In genomic region chr1:157961805-157962762, GRCh38 we compare ENCODE assay signal across 9 cellular contexts. TPM values are rescaled to one million over a fixed set of nuclear protein-coding genes. Genes with fewer than 3 reads are reported as not detected.
A peak's percentile ranks its signal among the peaks of the same experiment; 100 is the strongest.
DNase-seq lines count a peak whose midpoint lies in the region; ATAC-seq and TF ChIP-seq lines count a peak whose summit lies in the region.
"Had no signal": no experiment of that assay in that cellular context is flagged by ENCODE, and none has a peak within 500 bp of the region (broad histone marks: within the 10 kb centered on the region; RNA-seq: fewer than 3 reads in every experiment).

No MANE protein-coding gene starts in this region.

- intact Hi-C loops in activated B cell treated with CpG ODN at 0.5 μM for 24 hours (cut with micrococcal nuclease) (loop anchor here (5.0 to 10.0 kb wide), 2 partner anchors 1123 to 1250 kb away; no protein-coding TSS in a partner anchor), colonic mucosa (cut with DNase I) (no loop called here)

- no peak overlapping the region for H4K91ac ChIP-seq in mesenchymal stem cell (ENCODE audit: low read length)

- no peak overlapping the region for H3K14ac ChIP-seq in mesenchymal stem cell (ENCODE audit: low read length in 2 of 2)

- H3K79me1 ChIP-seq in mesenchymal stem cell (replicated peaks; ENCODE audit: low read length, poor library complexity, severe bottlenecking) = peaks cover 2% of the 10 kb centered on the region

- H3K23ac ChIP-seq in mesenchymal stem cell (ENCODE audit: low read length in 2 of 2) = no peak overlapping the region

- no peak overlapping the region for H2BK5ac ChIP-seq in mesenchymal stem cell (ENCODE audit: low read depth, low read length, poor library complexity, severe bottlenecking)

- H3K9me3 ChIP-seq in mesenchymal stem cell (ENCODE audit: control insufficient read depth, low read length) = peaks cover 2% of the 10 kb centered on the region
- H3K9me3 ChIP-seq in colonic mucosa = no peaks in the 10 kb centered on the region

- H3K27ac Mint-ChIP-seq in activated B cell treated with CpG ODN at 0.5 μM for 24 hours (no peak overlapping the region), osteocyte (ENCODE audit: unreplicated experiment) (no peak overlapping the region)

- ATAC-seq in HG02588 (IDR thresholded peaks at IDR 0.05; ENCODE audit: unreplicated experiment) (peak; percentile 63), activated B cell treated with CpG ODN at 0.5 μM for 24 hours (ENCODE audit: low read depth) (peak; percentile 34), left lobe of liver (no peak)

- H3K27me3 ChIP-seq in mesenchymal stem cell (ENCODE audit: control insufficient read depth in 1 of 2, insufficient read depth in 1 of 2, low read length in 2 of 2) (peaks cover 0 to 27% of the 10 kb centered on the region in 2 experiments), colonic mucosa (no peaks in the 10 kb centered on the region)

- H2BK12ac ChIP-seq in mesenchymal stem cell (ENCODE audit: low read length in 2 of 2) = no peak overlapping the region

- no peaks in the 10 kb centered on the region for H3K36me3 Mint-ChIP-seq in activated B cell treated with CpG ODN at 0.5 μM for 24 hours (ENCODE audit: low read depth)
- H3K36me3 Mint-ChIP-seq in osteocyte (ENCODE audit: unreplicated experiment) = no peaks in the 10 kb centered on the region

- DNase-seq in GM04504 (ENCODE audit: low read depth) = peak; percentile 24
- no peak for DNase-seq in activated B cell treated with CpG ODN at 0.5 μM for 24 hours
- peak; percentile 79 for DNase-seq in mesenchymal stem cell
- no peak for DNase-seq in left lobe of liver (ENCODE audit: low spot score)
- DNase-seq in colonic mucosa = no peak
- no peak for DNase-seq in osteocyte (ENCODE audit: extremely low spot score, unreplicated experiment)
- DNase-seq in iPS-NIHi11 (ENCODE audit: low spot score) = no peak
- DNase-seq: posterior cingulate gyrus had no signal

- H2AK5ac ChIP-seq in mesenchymal stem cell (ENCODE audit: low read length, severe bottlenecking) = peak overlapping the region; percentile 67

- peaks cover 24% of the 10 kb centered on the region for H3K27me3 Mint-ChIP-seq in activated B cell treated with CpG ODN at 0.5 μM for 24 hours
- H3K27me3 Mint-ChIP-seq in osteocyte (ENCODE audit: unreplicated experiment) = peaks cover 57% of the 10 kb centered on the region

- peaks cover 30% of the 10 kb centered on the region for H3K4me1 ChIP-seq in mesenchymal stem cell (ENCODE audit: control insufficient read depth, insufficient read depth, low read depth, low read length)
- no peaks in the 10 kb centered on the region for H3K4me1 ChIP-seq in colonic mucosa

- TF ChIP-seq CTCF in activated B cell treated with CpG ODN at 0.5 μM for 24 hours (IDR thresholded peaks at IDR 0.05) (no peak), colonic mucosa (IDR thresholded peaks at IDR 0.05) (no peak), osteocyte (IDR thresholded peaks at IDR 0.05) (no peak)

- no peak overlapping the region for H4K8ac ChIP-seq in mesenchymal stem cell (ENCODE audit: low read length)

- H3K4me3 ChIP-seq in mesenchymal stem cell (ENCODE audit: insufficient read depth in 1 of 2, low read depth in 1 of 2, low read length in 2 of 2) = no peak overlapping the region
- no peak overlapping the region for H3K4me3 ChIP-seq in colonic mucosa

- H2BK15ac ChIP-seq in mesenchymal stem cell (ENCODE audit: low read depth, poor library complexity, severe bottlenecking) = no peak overlapping the region

- POLR2A ChIA-PET in activated B cell treated with CpG ODN at 0.5 μM for 24 hours (lab: Charles Lee) = interaction anchor here (0.7 kb wide), 1 partner anchor 160 kb away, joined by 4 read pairs; no protein-coding TSS in a partner anchor

- H2AFZ ChIP-seq in mesenchymal stem cell (ENCODE audit: low read depth, low read length) = no peak overlapping the region

- H3K27ac ChIP-seq in mesenchymal stem cell (ENCODE audit: low read length, poor library complexity, severe bottlenecking) (peak overlapping the region; percentile 80), colonic mucosa (no peak overlapping the region)

- H3K4me3 Mint-ChIP-seq in activated B cell treated with CpG ODN at 0.5 μM for 24 hours (no peak overlapping the region), osteocyte (ENCODE audit: unreplicated experiment) (no peak overlapping the region)

- no peak overlapping the region for H3K4me2 ChIP-seq in mesenchymal stem cell (ENCODE audit: low read length, poor library complexity, severe bottlenecking)

- H3K4me1 Mint-ChIP-seq in activated B cell treated with CpG ODN at 0.5 μM for 24 hours (peaks cover 3% of the 10 kb centered on the region), osteocyte (ENCODE audit: unreplicated experiment) (no peaks in the 10 kb centered on the region)

- CTCF ChIA-PET in activated B cell treated with CpG ODN at 0.5 μM for 24 hours (lab: Charles Lee) = interaction anchor here (0.9 to 13.1 kb wide), 10 partner anchors 11 to 591 kb away, joined by 3 to 164 read pairs (median 3); no protein-coding TSS in a partner anchor

- H3K18ac ChIP-seq in mesenchymal stem cell (ENCODE audit: low read depth in 1 of 2, low read length in 2 of 2) = no peak overlapping the region

- H2BK120ac ChIP-seq in mesenchymal stem cell (ENCODE audit: low read depth, low read length) = no peak overlapping the region

- H3K9ac ChIP-seq in mesenchymal stem cell (ENCODE audit: low read length) (peak overlapping the region; percentile 22), colonic mucosa (ENCODE audit: low read depth in 2 of 2, low read length in 2 of 2) (no peak overlapping the region)

- 58% methylated on average over 10 of the region's 11 CpGs for WGBS in mesenchymal stem cell

- H3K4ac ChIP-seq in mesenchymal stem cell (ENCODE audit: low read depth in 1 of 2, low read length in 2 of 2) = no peak overlapping the region

- H3K9me3 Mint-ChIP-seq in activated B cell treated with CpG ODN at 0.5 μM for 24 hours = no peaks in the 10 kb centered on the region
- no peaks in the 10 kb centered on the region for H3K9me3 Mint-ChIP-seq in osteocyte (ENCODE audit: unreplicated experiment)

- H3K36me3 ChIP-seq in mesenchymal stem cell (ENCODE audit: control insufficient read depth in 1 of 2, insufficient read depth in 2 of 2, low read depth in 1 of 2, low read length in 2 of 2) (no peaks in the 10 kb centered on the region), colonic mucosa (no peaks in the 10 kb centered on the region)

RNA-seq across cellular contexts. Expression of gene KIRREL1, which starts 31.4 kb away (rescaled TPM):
- total RNA-seq in activated B cell treated with CpG ODN at 0.5 μM for 24 hours (not detected in 2 replicates), left lobe of liver (2.2 TPM), colonic mucosa (10 to 100 TPM in 1 of 2 donors, 1 to 10 TPM in 1; 5.8 to 12.8 TPM), osteocyte (122 TPM in 2 replicates)
- polyA plus RNA-seq in mesenchymal stem cell (2013, experiment 1 of 2) = 133 TPM
- polyA plus RNA-seq in mesenchymal stem cell (2013, experiment 2 of 2) = 130 TPM

Comparison
In these comparisons a context has a peak if more than half of its experiments do, and no peak if none do; other contexts are left out.
1. DNase-seq: peak in GM04504 (single experiment) and mesenchymal stem cell (single experiment); none in activated B cell treated with CpG ODN at 0.5 μM for 24 hours (single experiment), left lobe of liver (single experiment), colonic mucosa (single experiment), osteocyte (single experiment) and iPS-NIHi11 (single experiment).